In the genomic region with DNA sequence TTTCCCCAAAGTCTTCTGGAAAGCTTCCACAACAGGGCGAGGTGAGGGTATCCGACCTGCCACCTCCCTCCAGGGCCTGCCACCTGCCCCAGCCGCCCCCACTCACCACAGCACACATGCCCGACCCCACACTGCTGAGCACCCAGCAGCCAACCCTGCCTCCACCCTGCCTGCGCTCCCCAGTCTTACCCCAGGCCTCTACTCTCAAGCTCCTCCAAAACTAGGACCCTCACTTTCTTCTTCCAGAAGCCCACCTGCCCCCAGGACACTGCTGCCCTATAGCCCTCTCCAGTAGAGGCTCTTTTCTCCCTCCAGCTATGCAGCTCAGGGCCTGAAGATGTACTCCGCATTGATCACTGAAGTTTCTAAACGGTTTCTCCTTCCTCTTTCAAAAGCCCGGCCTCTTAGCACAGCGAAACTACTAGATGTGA, we compare ENCODE assay signal across 10 cellular contexts.
DNase-seq lines count a peak whose midpoint lies in the region; ATAC-seq and TF ChIP-seq lines count a peak whose summit lies in the region.
"Had no signal": no experiment of that assay in that cellular context is flagged by ENCODE, and none has a peak within 500 bp of the region (broad histone marks: within the 10 kb centered on the region; RNA-seq: fewer than 3 reads in every experiment).

No MANE protein-coding gene starts in this region.

- H3K27me3 ChIP-seq in neutrophil: no peaks in the 10 kb centered on the region

- peak overlapping the region; percentile 97 for H3K27ac ChIP-seq in neutrophil

- peak; percentile 35 for ATAC-seq in HG02884 (IDR thresholded peaks at IDR 0.05; ENCODE audit: unreplicated experiment)
- peak; percentile 2; the same call in 1 of the 2 replicates for ATAC-seq in WTC11
- no peak for ATAC-seq in HG03469 (IDR thresholded peaks at IDR 0.05; ENCODE audit: unreplicated experiment)
- no peak for ATAC-seq in stimulated activated effector memory CD8-positive, alpha-beta T cell treated with anti-CD3 and anti-CD28 coated beads, Interleukin-12 subunit alpha, Interleukin-12 subunit beta, amount 100 ng/mL, for 72 hours

- peaks cover 20% of the 10 kb centered on the region for H3K4me1 Mint-ChIP-seq in WTC11
- no peaks in the 10 kb centered on the region for H3K4me1 Mint-ChIP-seq in stimulated activated effector memory CD8-positive, alpha-beta T cell treated with anti-CD3 and anti-CD28 coated beads, Interleukin-12 subunit alpha, Interleukin-12 subunit beta, amount 100 ng/mL, for 72 hours

- H3K4me1 ChIP-seq in neutrophil (ENCODE audit: control insufficient read depth in 1 of 2, insufficient read depth in 1 of 2, low read depth in 1 of 2, low read length in 1 of 2): peaks cover 87 to 99% of the 10 kb centered on the region in 2 experiments

- H3K36me3 ChIP-seq in neutrophil: no peaks in the 10 kb centered on the region

- peak; percentile 65 for DNase-seq in GM12865 (ENCODE audit: low read depth)
- DNase-seq in WTC11 (ENCODE audit: low spot score): no peak
- no peak for DNase-seq in stimulated activated effector memory CD8-positive, alpha-beta T cell treated with anti-CD3 and anti-CD28 coated beads, Interleukin-12 subunit alpha, Interleukin-12 subunit beta, amount 100 ng/mL, for 72 hours (ENCODE audit: low spot score in 2 of 2)
- no peak for DNase-seq in Kasumi-1 (lab: John Stamatoyannopoulos, UW)
- no peak for DNase-seq in NCI-H1092 (lab: John Stamatoyannopoulos, UW)

- no peaks in the 10 kb centered on the region for H3K9me3 ChIP-seq in neutrophil

- TF ChIP-seq CTCF in GM12865 (IDR thresholded peaks at IDR 0.05; ENCODE audit: insufficient read depth, low read depth, low read length, missing control alignments): no peak
- TF ChIP-seq CTCF in WTC11 (IDR thresholded peaks at IDR 0.05): no peak
- TF ChIP-seq CTCF in neutrophil (IDR thresholded peaks at IDR 0.05): no peak

- no peaks in the 10 kb centered on the region for H3K36me3 Mint-ChIP-seq in WTC11
- no peaks in the 10 kb centered on the region for H3K36me3 Mint-ChIP-seq in stimulated activated effector memory CD8-positive, alpha-beta T cell treated with anti-CD3 and anti-CD28 coated beads, Interleukin-12 subunit alpha, Interleukin-12 subunit beta, amount 100 ng/mL, for 72 hours

- H3K27me3 Mint-ChIP-seq in WTC11 (ENCODE audit: low read depth): peaks cover 27% of the 10 kb centered on the region
- H3K27me3 Mint-ChIP-seq: stimulated activated naive CD8-positive, alpha-beta T cell treated with anti-CD3 and anti-CD28 coated beads, Interleukin-15, Interleukin-2, amounts not matched to agents 100 ng/mL and 50 ng/mL, for 24 hours had no signal

- no peak overlapping the region for H3K27ac Mint-ChIP-seq in WTC11
- H3K27ac Mint-ChIP-seq in stimulated activated effector memory CD8-positive, alpha-beta T cell treated with anti-CD3 and anti-CD28 coated beads, Interleukin-12 subunit alpha, Interleukin-12 subunit beta, amount 100 ng/mL, for 72 hours: no peak overlapping the region
- H3K27ac Mint-ChIP-seq: activated T-helper 2 cell treated with anti-CD3 and anti-CD28 coated beads, Interferon-gamma antibody, Interleukin-2, Interleukin-4, amounts not matched to agents 10 μg/mL and 5 μg/mL and 100 μg/mL, durations not matched to agents 14 hours and 24 hours and 36 hours had no signal

- H3K9me3 Mint-ChIP-seq in WTC11: no peaks in the 10 kb centered on the region
- H3K9me3 Mint-ChIP-seq in stimulated activated effector memory CD8-positive, alpha-beta T cell treated with anti-CD3 and anti-CD28 coated beads, Interleukin-12 subunit alpha, Interleukin-12 subunit beta, amount 100 ng/mL, for 72 hours: no peaks in the 10 kb centered on the region
- H3K9me3 Mint-ChIP-seq: activated T-helper 2 cell treated with anti-CD3 and anti-CD28 coated beads, Interferon-gamma antibody, Interleukin-2, Interleukin-4, amounts not matched to agents 10 μg/mL and 5 μg/mL and 100 μg/mL, durations not matched to agents 14 hours and 24 hours and 36 hours; stimulated activated naive CD8-positive, alpha-beta T cell treated with anti-CD3 and anti-CD28 coated beads, Interleukin-15, Interleukin-2, amounts not matched to agents 100 ng/mL and 50 ng/mL, for 24 hours had no signal

- POLR2A ChIA-PET in WTC11 (lab: Charles Lee): interaction anchor here (2.4 kb wide), 1 partner anchor 207 kb away, joined by 12 read pairs; the partner anchor contains the start of gene SERTAD2

- CTCF ChIA-PET in WTC11 (lab: Charles Lee): interaction anchor here (1.0 to 3.3 kb wide), 8 partner anchors 13 to 529 kb away, joined by 3 to 18 read pairs (median 10); partner anchors contain the start of gene SERTAD2

- H3K4me3 Mint-ChIP-seq in WTC11: no peak overlapping the region
- no peak overlapping the region for H3K4me3 Mint-ChIP-seq in stimulated activated effector memory CD8-positive, alpha-beta T cell treated with anti-CD3 and anti-CD28 coated beads, Interleukin-12 subunit alpha, Interleukin-12 subunit beta, amount 100 ng/mL, for 72 hours
- H3K4me3 Mint-ChIP-seq: stimulated activated naive CD8-positive, alpha-beta T cell treated with anti-CD3 and anti-CD28 coated beads, Interleukin-15, Interleukin-2, amounts not matched to agents 100 ng/mL and 50 ng/mL, for 24 hours had no signal

- H3K4me3 ChIP-seq in GM12865 (ENCODE audit: low read depth, low read length): peak overlapping the region; percentile 55
- H3K4me3 ChIP-seq in neutrophil (ENCODE audit: low read depth in 1 of 2, low read length in 1 of 2): peak overlapping the region; percentile 53 to 68

TF ChIP-seq in WTC11, 78 proteins besides CTCF, POLR2A, EP300 and RAD21 (continues in another document):
- TF ChIP-seq ATF3 (CRISPR knock-in tag; conservative IDR thresholded peaks at IDR 0.05) (no peak), EMX1 (CRISPR knock-in tag; IDR thresholded peaks at IDR 0.05) (no peak), ZNF423 (CRISPR knock-in tag; IDR thresholded peaks at IDR 0.05) (no peak), MXD4 (CRISPR knock-in tag; IDR thresholded peaks at IDR 0.05; ENCODE audit: borderline replicate concordance) (no peak), GABPB1 (CRISPR knock-in tag; IDR thresholded peaks at IDR 0.05) (no peak), ZNF512 (CRISPR knock-in tag; IDR thresholded peaks at IDR 0.05; ENCODE audit: borderline replicate concordance) (no peak), ELF4 (CRISPR knock-in tag; IDR thresholded peaks at IDR 0.05; ENCODE audit: low read depth) (no peak), IRF2 (CRISPR knock-in tag; IDR thresholded peaks at IDR 0.05; ENCODE audit: borderline replicate concordance, low read depth) (no peak), FOXJ3 (CRISPR knock-in tag; IDR thresholded peaks at IDR 0.05; ENCODE audit: borderline replicate concordance) (no peak), OVOL2 (CRISPR knock-in tag; IDR thresholded peaks at IDR 0.05; ENCODE audit: borderline replicate concordance) (no peak), E2F1 (CRISPR knock-in tag; IDR thresholded peaks at IDR 0.05) (no peak), GTF2I (CRISPR knock-in tag; conservative IDR thresholded peaks at IDR 0.05) (no peak), JAZF1 (CRISPR knock-in tag; IDR thresholded peaks at IDR 0.05) (no peak)
- TF ChIP-seq, protein P1, sequence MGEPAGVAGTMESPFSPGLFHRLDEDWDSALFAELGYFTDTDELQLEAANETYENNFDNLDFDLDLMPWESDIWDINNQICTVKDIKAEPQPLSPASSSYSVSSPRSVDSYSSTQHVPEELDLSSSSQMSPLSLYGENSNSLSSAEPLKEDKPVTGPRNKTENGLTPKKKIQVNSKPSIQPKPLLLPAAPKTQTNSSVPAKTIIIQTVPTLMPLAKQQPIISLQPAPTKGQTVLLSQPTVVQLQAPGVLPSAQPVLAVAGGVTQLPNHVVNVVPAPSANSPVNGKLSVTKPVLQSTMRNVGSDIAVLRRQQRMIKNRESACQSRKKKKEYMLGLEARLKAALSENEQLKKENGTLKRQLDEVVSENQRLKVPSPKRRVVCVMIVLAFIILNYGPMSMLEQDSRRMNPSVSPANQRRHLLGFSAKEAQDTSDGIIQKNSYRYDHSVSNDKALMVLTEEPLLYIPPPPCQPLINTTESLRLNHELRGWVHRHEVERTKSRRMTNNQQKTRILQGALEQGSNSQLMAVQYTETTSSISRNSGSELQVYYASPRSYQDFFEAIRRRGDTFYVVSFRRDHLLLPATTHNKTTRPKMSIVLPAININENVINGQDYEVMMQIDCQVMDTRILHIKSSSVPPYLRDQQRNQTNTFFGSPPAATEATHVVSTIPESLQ (CRISPR knock-in tag; IDR thresholded peaks at IDR 0.05): no peak

Comparison
In these comparisons a context has a peak if more than half of its experiments do, and no peak if none do; other contexts are left out.
1. ATAC-seq: peak in HG02884 (single experiment) and WTC11 (single experiment); none in HG03469 (single experiment) and stimulated activated effector memory CD8-positive, alpha-beta T cell treated with anti-CD3 and anti-CD28 coated beads, Interleukin-12 subunit alpha, Interleukin-12 subunit beta, amount 100 ng/mL, for 72 hours (single experiment).